Comparison of ENCODE assay signal across 2 cellular contexts in genomic region chr1:79325126-79325525, GRCh38.
TF ChIP-seq lines count a peak whose summit lies in the region.

No MANE protein-coding gene starts in this region.

TF ChIP-seq in IMR-90, 13 proteins besides CTCF, POLR2A, EP300 and RAD21:
- TF ChIP-seq ELK1 (IDR thresholded peaks at IDR 0.05; ENCODE audit: borderline replicate concordance, low read depth, low read length): no peak
- no peak for TF ChIP-seq USF2 (IDR thresholded peaks at IDR 0.05; ENCODE audit: low read depth, low read length)
- TF ChIP-seq FOS (IDR thresholded peaks at IDR 0.05; ENCODE audit: low read depth, low read length): no peak
- TF ChIP-seq MAFK (IDR thresholded peaks at IDR 0.05; ENCODE audit: low read depth, low read length): no peak
- no peak for TF ChIP-seq CEBPB (IDR thresholded peaks at IDR 0.05; ENCODE audit: low read depth, low read length)
- no peak for TF ChIP-seq MXI1 (IDR thresholded peaks at IDR 0.05; ENCODE audit: borderline replicate concordance, low read depth, low read length)
- TF ChIP-seq BHLHE40 (IDR thresholded peaks at IDR 0.05; ENCODE audit: low read depth, low read length): no peak
- TF ChIP-seq RCOR1 (IDR thresholded peaks at IDR 0.05; ENCODE audit: insufficient replicate concordance, low read length): no peak
- TF ChIP-seq MAZ (IDR thresholded peaks at IDR 0.05; ENCODE audit: borderline replicate concordance, low read depth, low read length): no peak
- no peak for TF ChIP-seq RFX5 (IDR thresholded peaks at IDR 0.05; ENCODE audit: low read depth, low read length)
- TF ChIP-seq CHD1 (IDR thresholded peaks at IDR 0.05; ENCODE audit: low read depth, low read length): no peak
- TF ChIP-seq SMC3 (IDR thresholded peaks at IDR 0.05; ENCODE audit: low read depth, low read length): no peak
- no peak for TF ChIP-seq NFE2L2 (IDR thresholded peaks at IDR 0.05; ENCODE audit: low read depth, low read length)

TF ChIP-seq in WTC11, 78 proteins besides CTCF, POLR2A, EP300 and RAD21 (continued from another document):
- TF ChIP-seq ZNF532 (CRISPR knock-in tag; IDR thresholded peaks at IDR 0.05; ENCODE audit: borderline replicate concordance) (no peak), E2F1 (CRISPR knock-in tag; IDR thresholded peaks at IDR 0.05) (no peak), HMGA2 (CRISPR knock-in tag; IDR thresholded peaks at IDR 0.05) (peak; percentile 90), ZNF138 (CRISPR knock-in tag; conservative IDR thresholded peaks at IDR 0.05) (no peak), ZBTB21 (CRISPR knock-in tag; IDR thresholded peaks at IDR 0.05; ENCODE audit: borderline replicate concordance) (no peak)
